ENCODE assay signal across 8 cellular contexts in genomic region chr1:92538048-92538412, GRCh38. TPM values are rescaled to one million over a fixed set of nuclear protein-coding genes. Genes with fewer than 3 reads are reported as not detected.
DNase-seq lines count a peak whose midpoint lies in the region; ATAC-seq and TF ChIP-seq lines count a peak whose summit lies in the region.

No MANE protein-coding gene starts in this region.

- peak; percentile 68 for ATAC-seq in GM18519 (IDR thresholded peaks at IDR 0.05; ENCODE audit: low FRiP score, unreplicated experiment)
- peak; percentile 76 for ATAC-seq in GM21723 (IDR thresholded peaks at IDR 0.05; ENCODE audit: unreplicated experiment)
- peak; percentile 34 for ATAC-seq in left colon

- no peak for TF ChIP-seq CTCF in endothelial cell (IDR thresholded peaks at IDR 0.05; ENCODE audit: unreplicated experiment)
- no peak for TF ChIP-seq CTCF in osteocyte (IDR thresholded peaks at IDR 0.05)

- no peaks in the 10 kb centered on the region for H3K9me3 Mint-ChIP-seq in endothelial cell (ENCODE audit: unreplicated experiment)
- peaks cover 6% of the 10 kb centered on the region for H3K9me3 Mint-ChIP-seq in osteocyte (ENCODE audit: unreplicated experiment)

- intact Hi-C loops in left colon (cut with DNase I, micrococcal nuclease), result no loop called here

- no peaks in the 10 kb centered on the region for H3K36me3 ChIP-seq in KOPT-K1 (ENCODE audit: insufficient read depth, low read length)

- H3K36me3 Mint-ChIP-seq in endothelial cell (ENCODE audit: low read depth, unreplicated experiment), result no peaks in the 10 kb centered on the region
- H3K36me3 Mint-ChIP-seq in osteocyte (ENCODE audit: unreplicated experiment), result peaks cover 22% of the 10 kb centered on the region

- no peak overlapping the region for H3K27ac Mint-ChIP-seq in endothelial cell (ENCODE audit: unreplicated experiment)
- H3K27ac Mint-ChIP-seq in osteocyte (ENCODE audit: unreplicated experiment), result no peak overlapping the region

- H3K27me3 Mint-ChIP-seq in endothelial cell (ENCODE audit: unreplicated experiment), result peaks cover 1% of the 10 kb centered on the region
- no peaks in the 10 kb centered on the region for H3K27me3 Mint-ChIP-seq in osteocyte (ENCODE audit: unreplicated experiment)

- H3K4me1 Mint-ChIP-seq in endothelial cell (ENCODE audit: unreplicated experiment) (no peaks in the 10 kb centered on the region), osteocyte (ENCODE audit: unreplicated experiment) (peaks cover 2% of the 10 kb centered on the region)

- H3K4me3 Mint-ChIP-seq in endothelial cell (ENCODE audit: unreplicated experiment), result no peak overlapping the region
- no peak overlapping the region for H3K4me3 Mint-ChIP-seq in osteocyte (ENCODE audit: unreplicated experiment)

- H3K27ac ChIP-seq in KOPT-K1 (ENCODE audit: low read depth, low read length, poor library complexity, severe bottlenecking), result peak overlapping the region; percentile 67

- DNase-seq in left colon (no peak), HUDEP-2 (lab: John Stamatoyannopoulos, UW; ENCODE audit: unreplicated experiment in 76 of 76) (no peak), H4 (ENCODE audit: low spot score) (no peak), endothelial cell (ENCODE audit: low spot score) (no peak), osteocyte (ENCODE audit: extremely low spot score, unreplicated experiment) (no peak)

- H3K9me3 ChIP-seq in KOPT-K1 (ENCODE audit: insufficient read depth, low read length, poor library complexity, severe bottlenecking), result no peaks in the 10 kb centered on the region

RNA-seq across cellular contexts. Expression of gene GFI1, which starts 51.3 kb away (rescaled TPM):
- total RNA-seq in left colon, result 1 to 10 TPM; 8.2 to 9.2 TPM
- total RNA-seq in H4 (2014; rRNA removed; shearing (Covaris generic)), result 0.17 and 0.80 TPM in 2 replicates
- total RNA-seq in endothelial cell (ENCODE audit: unreplicated experiment), result 0.26 TPM
- total RNA-seq in osteocyte, result 0.11 and 0.18 TPM in 2 replicates
